1 cellular context compared by ENCODE assay signal in genomic region chr1:160261878-160262794, GRCh38.
TF ChIP-seq lines count a peak whose summit lies in the region.

TSS of gene DCAF8 (minus strand) at chr1:160262549. CDS start at chr1:160244008, 18,541 bp downstream.

TF ChIP-seq in HepG2, 621 proteins besides CTCF, POLR2A, EP300 and RAD21 (continued from another document and continues in another):
- TF ChIP-seq ZNF274 (CRISPR knock-in tag; IDR thresholded peaks at IDR 0.05) = no peak
- TF ChIP-seq GTF3A (CRISPR knock-in tag; conservative IDR thresholded peaks at IDR 0.05) = no peak; the same call in 1 of the 2 replicates
- TF ChIP-seq ATM (IDR thresholded peaks at IDR 0.05; ENCODE audit: borderline replicate concordance) = no peak
- no peak for TF ChIP-seq ZNF337 (CRISPR knock-in tag; IDR thresholded peaks at IDR 0.05; ENCODE audit: borderline replicate concordance, low read depth)
- no peak for TF ChIP-seq HOXA7 (CRISPR knock-in tag; IDR thresholded peaks at IDR 0.05)
- TF ChIP-seq ELK4 (CRISPR knock-in tag; IDR thresholded peaks at IDR 0.05; ENCODE audit: borderline replicate concordance) = no peak
- peak; percentile 92 for TF ChIP-seq ARNT2 (CRISPR knock-in tag; IDR thresholded peaks at IDR 0.05; ENCODE audit: low read depth)
- peak; percentile 60; the same call in 1 of the 2 replicates for TF ChIP-seq CSRNP1 (CRISPR knock-in tag; IDR thresholded peaks at IDR 0.05)
- TF ChIP-seq ELF3 (CRISPR knock-in tag; IDR thresholded peaks at IDR 0.05) = peak; percentile 65
- TF ChIP-seq KAT8 (CRISPR knock-in tag; IDR thresholded peaks at IDR 0.05) = peak; percentile 91
- peak; percentile 73; the same call in 1 of the 2 replicates for TF ChIP-seq ZFYVE20 (CRISPR knock-in tag; IDR thresholded peaks at IDR 0.05; ENCODE audit: borderline replicate concordance, low read depth)
- no peak for TF ChIP-seq ZNF674 (CRISPR knock-in tag; IDR thresholded peaks at IDR 0.05; ENCODE audit: low read depth)
- TF ChIP-seq ZNF883 (CRISPR knock-in tag; IDR thresholded peaks at IDR 0.05; ENCODE audit: not compliant biosample characterization) = no peak
- no peak for TF ChIP-seq RFX3 (CRISPR knock-in tag; IDR thresholded peaks at IDR 0.05)
- TF ChIP-seq ZNF747 (CRISPR knock-in tag; IDR thresholded peaks at IDR 0.05; ENCODE audit: borderline replicate concordance) = peak; percentile 82
- no peak for TF ChIP-seq ZNF180 (CRISPR knock-in tag; IDR thresholded peaks at IDR 0.05; ENCODE audit: borderline replicate concordance, low read depth)
- no peak; the same call in 1 of the 2 replicates for TF ChIP-seq RFXAP (CRISPR knock-in tag; IDR thresholded peaks at IDR 0.05; ENCODE audit: borderline replicate concordance)
- peak; percentile 85; the same call in 1 of the 2 replicates for TF ChIP-seq KAT7 (CRISPR knock-in tag; IDR thresholded peaks at IDR 0.05; ENCODE audit: borderline replicate concordance)
- TF ChIP-seq JUN (CRISPR knock-in tag; IDR thresholded peaks at IDR 0.05) = no peak
- TF ChIP-seq DNMT3B (CRISPR knock-in tag; conservative IDR thresholded peaks at IDR 0.05) = no peak
- no peak for TF ChIP-seq ZNF225 (CRISPR knock-in tag; IDR thresholded peaks at IDR 0.05)
- no peak for TF ChIP-seq PLRG1 (conservative IDR thresholded peaks at IDR 0.05)
- no peak for TF ChIP-seq RORA (CRISPR knock-in tag; IDR thresholded peaks at IDR 0.05)
- TF ChIP-seq ZFX (CRISPR knock-in tag; IDR thresholded peaks at IDR 0.05; ENCODE audit: low read depth) = peak; percentile 97
- no peak for TF ChIP-seq ZFP1 (CRISPR knock-in tag; IDR thresholded peaks at IDR 0.05)
- TF ChIP-seq GATAD2A (CRISPR knock-in tag; IDR thresholded peaks at IDR 0.05) = peak; percentile 33; the same call in 1 of the 2 replicates
- peak; percentile 66 for TF ChIP-seq ZBTB26 (CRISPR knock-in tag; IDR thresholded peaks at IDR 0.05; ENCODE audit: borderline replicate concordance)
- peak; percentile 80 for TF ChIP-seq HDAC1 (CRISPR knock-in tag; IDR thresholded peaks at IDR 0.05)
- TF ChIP-seq, protein P1, sequence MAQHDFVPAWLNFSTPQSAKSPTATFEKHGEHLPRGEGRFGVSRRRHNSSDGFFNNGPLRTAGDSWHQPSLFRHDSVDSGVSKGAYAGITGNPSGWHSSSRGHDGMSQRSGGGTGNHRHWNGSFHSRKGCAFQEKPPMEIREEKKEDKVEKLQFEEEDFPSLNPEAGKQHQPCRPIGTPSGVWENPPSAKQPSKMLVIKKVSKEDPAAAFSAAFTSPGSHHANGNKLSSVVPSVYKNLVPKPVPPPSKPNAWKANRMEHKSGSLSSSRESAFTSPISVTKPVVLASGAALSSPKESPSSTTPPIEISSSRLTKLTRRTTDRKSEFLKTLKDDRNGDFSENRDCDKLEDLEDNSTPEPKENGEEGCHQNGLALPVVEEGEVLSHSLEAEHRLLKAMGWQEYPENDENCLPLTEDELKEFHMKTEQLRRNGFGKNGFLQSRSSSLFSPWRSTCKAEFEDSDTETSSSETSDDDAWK (CRISPR knock-in tag; IDR thresholded peaks at IDR 0.05) = no peak
- no peak for TF ChIP-seq TOPORS (CRISPR knock-in tag; IDR thresholded peaks at IDR 0.05)
- peak; percentile 78 for TF ChIP-seq ZNF777 (CRISPR knock-in tag; IDR thresholded peaks at IDR 0.05)
- peak; percentile 77 for TF ChIP-seq NFRKB (IDR thresholded peaks at IDR 0.05)
- TF ChIP-seq ZNF646 (CRISPR knock-in tag; IDR thresholded peaks at IDR 0.05) = no peak
- no peak for TF ChIP-seq ZNF318 (CRISPR knock-in tag; IDR thresholded peaks at IDR 0.05)
- TF ChIP-seq HIVEP1 (CRISPR knock-in tag; IDR thresholded peaks at IDR 0.05) = peak; percentile 57
- 0 out of 2 replicates have a peak, but pooled peaks have one; percentile 45 for TF ChIP-seq ARNTL (CRISPR knock-in tag; IDR thresholded peaks at IDR 0.05)
- TF ChIP-seq ZNF768 (CRISPR knock-in tag; IDR thresholded peaks at IDR 0.05) = peak; percentile 72; the same call in 1 of the 2 replicates
- TF ChIP-seq NR2F1 (CRISPR knock-in tag; IDR thresholded peaks at IDR 0.05) = no peak
- no peak for TF ChIP-seq ZMYM3 (CRISPR knock-in tag; IDR thresholded peaks at IDR 0.05)
- 0 out of 2 replicates have a peak, but pooled peaks have one; percentile 36 for TF ChIP-seq ZNF264 (CRISPR knock-in tag; IDR thresholded peaks at IDR 0.05)
- TF ChIP-seq ZNF253 (CRISPR knock-in tag; IDR thresholded peaks at IDR 0.05; ENCODE audit: borderline replicate concordance) = no peak
- peak; percentile 88; the same call in 1 of the 2 replicates for TF ChIP-seq SMAD1 (CRISPR knock-in tag; IDR thresholded peaks at IDR 0.05; ENCODE audit: borderline replicate concordance, low read depth)
- peak; percentile 56; the same call in 1 of the 2 replicates for TF ChIP-seq ZNF644 (CRISPR knock-in tag; IDR thresholded peaks at IDR 0.05; ENCODE audit: low read depth)
